In genomic region chr16:15526097-15526496, GRCh38 we compare ENCODE assay signal across 34 cellular contexts.
"Had no signal": no experiment of that assay in that cellular context is flagged by ENCODE, and none has a peak within 500 bp of the region (broad histone marks: within the 10 kb centered on the region; RNA-seq: fewer than 3 reads in every experiment).

No MANE protein-coding gene starts in this region.

- H3K9me3 ChIP-seq: MG63 had no signal

- H3K27me3 ChIP-seq: MG63 had no signal

- DNase-seq: Karpas-422, Kasumi-1, MG63, MM.1S, MV-4-11, NCI-H1048, NCI-H1092, NCI-H1092 treated with DMSO at 0.1 percent for 48 hours, NCI-H1105, NCI-H1105 treated with DMSO at 0.1 percent for 48 hours, NCI-H1417, NCI-H1417 treated with DMSO at 0.1 percent for 48 hours, NCI-H1436, NCI-H1436 treated with DMSO at 0.1 percent for 48 hours, NCI-H146, NCI-H1694, NCI-H1694 treated with DMSO at 0.1 percent for 48 hours, NCI-H187, NCI-H187 treated with DMSO at 0.1 percent for 48 hours, NCI-H1930, NCI-H2029, NCI-H2029 treated with DMSO at 0.1 percent for 48 hours, NCI-H2081, NCI-H2081 treated with DMSO at 0.1 percent for 48 hours, NCI-H2107, NCI-H2171, NCI-H2171 treated with DMSO at 0.1 percent for 48 hours, NCI-H2227 treated with DMSO at 0.1 percent for 48 hours, NCI-H226, NCI-H345, NCI-H446, NCI-H446 treated with DMSO at 0.1 percent for 48 hours, NCI-H510A, NCI-H510A treated with DMSO at 0.1 percent for 48 hours had no signal

- H3K4me3 ChIP-seq: MG63 had no signal

- H3K36me3 ChIP-seq: MG63 had no signal
